In genomic region chr1:52474807-52475206, GRCh38 we compare ENCODE assay signal across 17 cellular contexts.
"Had no signal": no experiment of that assay in that cellular context is flagged by ENCODE, and none has a peak within 500 bp of the region (broad histone marks: within the 10 kb centered on the region; RNA-seq: fewer than 3 reads in every experiment).

No MANE protein-coding gene starts in this region.

- DNase-seq: activated CD4-positive, alpha-beta T cell treated with anti-CD3 and anti-CD28 coated beads, Interleukin-2, amount 10 ng/mL, durations not matched to agents 24 days and 14 days; activated CD4-positive, CD25-positive, alpha-beta regulatory T cell; activated CD8-positive, alpha-beta T cell treated with anti-CD3 and anti-CD28 coated beads, Interleukin-2, amount 10 ng/mL, durations not matched to agents 7 days and 5 days; activated effector memory CD4-positive, alpha-beta T cell treated with anti-CD3 and anti-CD28 coated beads, Interleukin-2, amount 50 U/mL, for 16 hours; activated naive CD4-positive, alpha-beta T cell treated with anti-CD3 and anti-CD28 coated beads, Interleukin-2, amount 50 U/mL, for 16 hours; activated T-cell treated with anti-CD3 and anti-CD28 coated beads, Interleukin-2, amount 50 U/mL, for 48 hours; adrenal gland; effector CD8-positive, alpha-beta T cell; immature natural killer cell; left cardiac atrium; spleen; stimulated activated CD4-positive, alpha-beta T cell treated with anti-CD3 and anti-CD28 coated beads, Interleukin-4, amount 100 ng/mL, for 4 hours; T-cell; testis had no signal

- H3K4me1 ChIP-seq: adrenal gland, esophagus muscularis mucosa, gastroesophageal sphincter, testis had no signal

- H3K9me3 ChIP-seq: adrenal gland, esophagus muscularis mucosa, gastroesophageal sphincter, spleen, testis had no signal

- H3K27ac ChIP-seq: adrenal gland, esophagus muscularis mucosa, gastroesophageal sphincter, spleen, testis had no signal

- H3K4me3 ChIP-seq: adrenal gland, esophagus muscularis mucosa, gastroesophageal sphincter, lung, spleen, testis had no signal

- H3K27me3 ChIP-seq: adrenal gland, esophagus muscularis mucosa, gastroesophageal sphincter, spleen, testis had no signal
